Comparison of ENCODE assay signal across 22 cellular contexts in genomic region chr5:51732304-51732703, GRCh38.
"Had no signal": no experiment of that assay in that cellular context is flagged by ENCODE, and none has a peak within 500 bp of the region (broad histone marks: within the 10 kb centered on the region; RNA-seq: fewer than 3 reads in every experiment).

No MANE protein-coding gene starts in this region.

- H3K4me3 ChIP-seq: colonic mucosa, esophagus squamous epithelium, gastrocnemius medialis, heart right ventricle, left lung, lower lobe of right lung had no signal

- ATAC-seq: effector memory CD8-positive, alpha-beta T cell; esophagus mucosa; gastrocnemius medialis; heart right ventricle; left lung; left ventricle myocardium superior; lower lobe of right lung; naive thymus-derived CD4-positive, alpha-beta T cell had no signal

- H3K9me3 ChIP-seq: colonic mucosa, esophagus squamous epithelium, gastrocnemius medialis, lower lobe of right lung had no signal

- H3K27ac ChIP-seq: colonic mucosa, epithelial cell of prostate, esophagus squamous epithelium, gastrocnemius medialis, heart right ventricle, left lung, lower lobe of right lung had no signal

- H3K4me1 ChIP-seq: colonic mucosa, esophagus squamous epithelium, gastrocnemius medialis, left lung, lower lobe of right lung had no signal

- H3K27me3 ChIP-seq: colonic mucosa, esophagus squamous epithelium, gastrocnemius medialis, heart right ventricle, left lung had no signal

- H3K36me3 ChIP-seq: colonic mucosa, esophagus squamous epithelium, gastrocnemius medialis, heart right ventricle, left lung, lower lobe of right lung had no signal

- FAIRE-seq: endometrium had no signal

- DNase-seq: colonic mucosa; cortex of kidney; effector CD8-positive, alpha-beta T cell; effector memory CD8-positive, alpha-beta T cell; endodermal cell; erythroblast; esophagus squamous epithelium; gastrocnemius medialis; glutamatergic neuron; head of caudate nucleus; heart right ventricle; hippocampal formation; kidney; left cardiac atrium; left lung; left ventricle myocardium superior; lower lobe of right lung; midbrain; naive thymus-derived CD4-positive, alpha-beta T cell had no signal
